ENCODE assay signal across 1 cellular context in genomic region chr1:206584265-206584648, GRCh38.
TF ChIP-seq lines count a peak whose summit lies in the region.

No MANE protein-coding gene starts in this region.

TF ChIP-seq in HepG2, 621 proteins besides CTCF, POLR2A, EP300 and RAD21:
- TF ChIP-seq PHF20 (CRISPR knock-in tag; IDR thresholded peaks at IDR 0.05) (no peak), ZNF101 (CRISPR knock-in tag; IDR thresholded peaks at IDR 0.05; ENCODE audit: borderline replicate concordance, low read depth) (no peak), KLF12 (CRISPR knock-in tag; IDR thresholded peaks at IDR 0.05; ENCODE audit: borderline replicate concordance) (no peak), IKZF1 (IDR thresholded peaks at IDR 0.05) (no peak), ETS1 (CRISPR knock-in tag; IDR thresholded peaks at IDR 0.05) (no peak), ARID5B (CRISPR knock-in tag; IDR thresholded peaks at IDR 0.05) (no peak), NPAS2 (CRISPR knock-in tag; IDR thresholded peaks at IDR 0.05; ENCODE audit: borderline replicate concordance) (no peak)
